Comparison of ENCODE assay signal across 25 cellular contexts in the genomic region with DNA sequence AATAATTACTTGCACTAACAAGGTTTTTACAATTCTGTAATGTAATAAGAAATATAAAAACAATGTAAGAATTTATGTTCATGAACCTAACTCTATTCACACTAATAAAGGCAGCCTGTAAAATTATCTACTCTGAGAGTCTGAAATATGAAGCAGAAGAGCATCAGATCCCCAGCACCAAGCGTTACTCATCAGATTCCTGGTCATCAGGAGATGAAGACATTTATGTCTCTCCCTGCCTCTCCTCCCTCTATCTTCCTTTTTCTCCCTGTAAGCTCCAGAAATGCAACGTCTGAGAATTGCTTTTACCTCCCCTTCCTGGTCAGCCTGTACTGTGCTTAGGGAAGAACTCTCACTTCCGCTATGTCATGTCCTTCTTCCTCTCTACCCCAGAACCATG.
"Had no signal": no experiment of that assay in that cellular context is flagged by ENCODE, and none has a peak within 500 bp of the region (broad histone marks: within the 10 kb centered on the region; RNA-seq: fewer than 3 reads in every experiment).

No MANE protein-coding gene starts in this region.

- H3K4me1 ChIP-seq: left ventricle myocardium inferior, pancreas, prostate gland, sigmoid colon had no signal

- H3K36me3 ChIP-seq: left ventricle myocardium inferior, pancreas, prostate gland, sigmoid colon, suprapubic skin, tibial nerve had no signal

- DNase-seq: activated CD4-positive, alpha-beta T cell treated with anti-CD3 and anti-CD28 coated beads for 1 hour; activated CD4-positive, alpha-beta T cell treated with anti-CD3 and anti-CD28 coated beads, Interleukin-2, amount 10 ng/mL, durations not matched to agents 7 days and 5 days; activated CD8-positive, alpha-beta T cell treated with anti-CD3 and anti-CD28 coated beads for 36 hours; activated gamma-delta T cell treated with Interleukin-2 at 50 U/mL for 16 hours; activated naive CD4-positive, alpha-beta T cell treated with anti-CD3 and anti-CD28 coated beads, Interleukin-2, amount 50 U/mL, for 16 hours; activated T-cell treated with anti-CD3 and anti-CD28 coated beads, Interleukin-2, amount 50 U/mL, for 4 hours; amygdala; central memory CD4-positive, alpha-beta T cell; left ventricle myocardium inferior; naive B cell; retina; sigmoid colon; small intestine; stimulated activated CD4-positive, alpha-beta T cell treated with anti-CD3 and anti-CD28 coated beads, Interleukin-1b, Interleukin-23, amount 100 ng/mL, for 48 hours; stimulated activated CD4-positive, alpha-beta T cell treated with anti-CD3 and anti-CD28 coated beads, Interleukin-4, amount 100 ng/mL, for 4 hours; stimulated activated CD8-positive, alpha-beta memory T cell treated with anti-CD3 and anti-CD28 coated beads, Interleukin-4, amount 100 ng/mL, for 48 hours; stimulated activated naive B cell treated with anti-CD40 and anti-IgM and Interleukin-4, amounts not matched to agents 10 μg/mL and 1 μg/mL and 100 μg/mL, for 72 hours; T-helper 9 cell had no signal

- H3K27me3 ChIP-seq: pancreas, sigmoid colon, suprapubic skin, tibial nerve had no signal

- H3K27ac ChIP-seq: left ventricle myocardium inferior, pancreas, prostate gland, sigmoid colon, suprapubic skin, tibial nerve had no signal

- ATAC-seq: activated CD8-positive, alpha-beta T cell treated with anti-CD3 and anti-CD28 coated beads for 36 hours; activated T-cell treated with anti-CD3 and anti-CD28 coated beads, Interleukin-2, amount 50 U/mL, for 4 hours; activated T-helper 17 cell treated with anti-CD3 and anti-CD28 coated beads, Interleukin-2, amount 50 U/mL, for 72 hours; esophagus mucosa; stimulated activated naive B cell treated with anti-CD40 and anti-IgM and Interleukin-4, amounts not matched to agents 10 μg/mL and 1 μg/mL and 100 μg/mL, for 72 hours; WTC11 had no signal

- H3K4me3 ChIP-seq: left ventricle myocardium inferior, pancreas, prostate gland, sigmoid colon, suprapubic skin, tibial nerve had no signal

- H3K9me3 ChIP-seq: left ventricle myocardium inferior, pancreas, prostate gland, sigmoid colon, suprapubic skin, tibial nerve had no signal
